Comparison of ENCODE assay signal across 14 cellular contexts in genomic region chr4:166895771-166896170, GRCh38.
A peak's percentile ranks its signal among the peaks of the same experiment; 100 is the strongest.
DNase-seq lines count a peak whose midpoint lies in the region; ATAC-seq and TF ChIP-seq lines count a peak whose summit lies in the region.
"Had no signal": no experiment of that assay in that cellular context is flagged by ENCODE, and none has a peak within 500 bp of the region (broad histone marks: within the 10 kb centered on the region; RNA-seq: fewer than 3 reads in every experiment).

No MANE protein-coding gene starts in this region.

- H3K79me2 ChIP-seq in OCI-LY1 (ENCODE audit: insufficient read depth, low read length) = no peaks in the 10 kb centered on the region

- H4K20me1 ChIP-seq in OCI-LY1 (ENCODE audit: insufficient read depth, low read length) = no peaks in the 10 kb centered on the region

- H3K9ac ChIP-seq in OCI-LY1 (ENCODE audit: low read length) = no peak overlapping the region

- H3K4me2 ChIP-seq in OCI-LY1 (ENCODE audit: low read length) = peak overlapping the region; percentile 22; the same call in 1 of the 2 replicates

- H3K4me3 ChIP-seq in OCI-LY1 (ENCODE audit: low read depth, low read length, poor library complexity, severe bottlenecking) = no peak overlapping the region
- no peak overlapping the region for H3K4me3 ChIP-seq in retinal pigment epithelial cell (ENCODE audit: low read length)
- H3K4me3 ChIP-seq: K562 had no signal

- no peaks in the 10 kb centered on the region for H3K36me3 ChIP-seq in OCI-LY1 (ENCODE audit: insufficient read depth, low read length)

- no peak overlapping the region for H2AFZ ChIP-seq in OCI-LY1 (ENCODE audit: low read length)

- H3F3A ChIP-seq in OCI-LY1 (ENCODE audit: insufficient read depth, low read length) = no peaks in the 10 kb centered on the region

- no peaks in the 10 kb centered on the region for H3K9me3 ChIP-seq in OCI-LY1 (ENCODE audit: low read length)

- H3K27ac ChIP-seq in OCI-LY1 (ENCODE audit: low read depth, low read length, poor library complexity, severe bottlenecking) = peak overlapping the region; percentile 69
- no peak overlapping the region for H3K27ac ChIP-seq in foreskin keratinocyte

- ATAC-seq in GM18867 (IDR thresholded peaks at IDR 0.05; ENCODE audit: unreplicated experiment) (peak; percentile 5), HG02610 (IDR thresholded peaks at IDR 0.05; ENCODE audit: unreplicated experiment) (peak; percentile 13), foreskin keratinocyte (no peak)
- ATAC-seq: K562 had no signal

- peaks cover 42% of the 10 kb centered on the region for H3K4me1 ChIP-seq in OCI-LY1 (ENCODE audit: insufficient read depth, low read length, severe bottlenecking)
- no peaks in the 10 kb centered on the region for H3K4me1 ChIP-seq in foreskin keratinocyte

- no peaks in the 10 kb centered on the region for H3K27me3 ChIP-seq in OCI-LY1 (ENCODE audit: insufficient read depth, low read length)
- no peaks in the 10 kb centered on the region for H3K27me3 ChIP-seq in foreskin keratinocyte

- TF ChIP-seq CTCF in OCI-LY1 (IDR thresholded peaks at IDR 0.05; ENCODE audit: low read length) (no peak), retinal pigment epithelial cell (conservative IDR thresholded peaks at IDR 0.05; ENCODE audit: low read depth, low read length) (no peak), foreskin keratinocyte (conservative IDR thresholded peaks at IDR 0.05) (no peak)

- no peaks in the 10 kb centered on the region for H3K9me2 ChIP-seq in OCI-LY1 (ENCODE audit: low read depth, low read length)

- DNase-seq in retinal pigment epithelial cell (ENCODE audit: low read depth) (peak; percentile 47), NCI-H2107 (lab: John Stamatoyannopoulos, UW) (no peak), NCI-H1694 treated with DMSO at 0.1 percent for 48 hours (lab: John Stamatoyannopoulos, UW) (no peak), foreskin keratinocyte (no peak)
- DNase-seq: C1 segment of cervical spinal cord, DMS 273 treated with DMSO at 0.1 percent for 48 hours, NCI-H1048, NCI-H2171 treated with DMSO at 0.1 percent for 48 hours, NCI-H82, T-helper 9 cell had no signal
